In the genomic region with DNA sequence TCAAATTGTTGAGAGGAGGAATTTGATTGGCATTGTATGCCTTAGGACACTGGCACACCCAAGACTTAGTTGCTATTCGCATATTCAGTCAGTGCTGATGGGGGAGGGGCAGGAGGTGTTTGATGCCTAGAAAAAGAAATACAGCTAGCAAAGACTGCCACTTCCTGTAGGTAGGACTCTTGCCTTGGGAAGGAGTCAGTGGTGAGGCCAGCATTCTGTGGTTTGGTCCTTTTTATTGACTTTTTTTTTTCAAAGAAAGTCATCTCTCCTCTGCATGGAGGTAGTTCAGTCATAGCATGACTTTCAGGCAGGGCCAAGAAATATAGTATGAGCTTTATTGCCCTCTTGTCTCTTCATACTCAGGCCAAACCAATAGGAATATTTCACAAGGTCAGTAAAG, we compare ENCODE assay signal across 20 cellular contexts. TPM values are rescaled to one million over a fixed set of nuclear protein-coding genes. Genes with fewer than 3 reads are reported as not detected.
DNase-seq lines count a peak whose midpoint lies in the region; ATAC-seq, FAIRE-seq and TF ChIP-seq lines count a peak whose summit lies in the region.
"Had no signal": no experiment of that assay in that cellular context is flagged by ENCODE, and none has a peak within 500 bp of the region (broad histone marks: within the 10 kb centered on the region; RNA-seq: fewer than 3 reads in every experiment).

No MANE protein-coding gene starts in this region.

- H3K27ac ChIP-seq in CD8-positive, alpha-beta memory T cell (ENCODE audit: low read depth, low read length): peak overlapping the region; percentile 43
- peak overlapping the region; percentile 92 for H3K27ac ChIP-seq in K562 (ENCODE audit: extremely low read depth, low read depth, low read length)
- H3K27ac ChIP-seq in pancreas: no peak overlapping the region

- in situ Hi-C loops in K562 (cut with MboI): no loop called here

- H3K9me1 ChIP-seq in K562 (ENCODE audit: control insufficient read depth, insufficient read depth, low read length): no peaks in the 10 kb centered on the region

- no peak for DNase-seq in CD8-positive, alpha-beta memory T cell
- peak; percentile 2 for DNase-seq in Daoy (ENCODE audit: low read depth)
- DNase-seq in M059J (ENCODE audit: low read depth): peak; percentile 30
- peak in 1 of 4 experiments; percentile 23 for DNase-seq in K562 (ENCODE audit: extremely low read depth in 1 of 4, low spot score in 3 of 4)
- no peak for DNase-seq in pancreas
- DNase-seq in mesothelial cell of epicardium (ENCODE audit: low spot score in 2 of 2, unreplicated experiment in 2 of 2): no peak
- DNase-seq: CD8-positive, alpha-beta T cell; KG1; MG63; NCI-H1105 treated with DMSO at 0.1 percent for 48 hours; NCI-H187; NCI-H446 treated with DMSO at 0.1 percent for 48 hours; NCI-H774; SHP77 had no signal

- peak overlapping the region in 1 of 2 experiments; percentile 67; a peak in 2 of 4 replicates for H3K9ac ChIP-seq in K562 (ENCODE audit: insufficient read depth in 1 of 2, low read depth in 2 of 2, low read length in 2 of 2)

- no peaks in the 10 kb centered on the region for H3K36me3 ChIP-seq in CD8-positive, alpha-beta memory T cell (ENCODE audit: insufficient read depth, low read length)
- no peaks in the 10 kb centered on the region; the same call in 2 of the 3 replicates for H3K36me3 ChIP-seq in K562 (ENCODE audit: control insufficient read depth, insufficient read depth, low read length)
- H3K36me3 ChIP-seq in pancreas: no peaks in the 10 kb centered on the region
- H3K36me3 ChIP-seq: MG63 had no signal

- no peaks in the 10 kb centered on the region for H3K79me2 ChIP-seq in K562 (ENCODE audit: control insufficient read depth, insufficient read depth, low read length)

- TF ChIP-seq EP300 in K562 (IDR thresholded peaks at IDR 0.05; ENCODE audit: low read length): no peak

- CTCF ChIA-PET in CD8-positive, alpha-beta memory T cell (lab: Charles Lee): no interaction called here
- CTCF ChIA-PET in K562 (lab: Yijun Ruan, JAX; ENCODE audit: low intra/inter-chr PET ratio): no interaction called here

- H2AFZ ChIP-seq in K562 (ENCODE audit: low read depth, low read length): 0 out of 2 replicates have a peak overlapping the region, but pooled peaks have one; percentile 19

- H3K4me1 ChIP-seq in CD8-positive, alpha-beta memory T cell (ENCODE audit: insufficient read depth, low read length): no peaks in the 10 kb centered on the region
- H3K4me1 ChIP-seq in K562 (replicated peaks in 1 of 2; ENCODE audit: control insufficient read depth in 2 of 2, insufficient read depth in 2 of 2, low read length in 2 of 2): peaks cover 3 to 28% of the 10 kb centered on the region in 2 experiments; a peak in 3 of 5 replicates
- no peaks in the 10 kb centered on the region for H3K4me1 ChIP-seq in pancreas

- WGBS in K562 (ENCODE audit: insufficient coverage, low coverage, missing lambda C conversion rate): 38% methylated on average over 1 of the region's 1 CpG
- 78 to 92% methylated on average over 1 of the region's 1 CpG for WGBS in pancreas, 2 donors

- H3K27me3 Mint-ChIP-seq in CD8-positive, alpha-beta memory T cell: peaks cover 0 to 2% of the 10 kb centered on the region in 2 donors
- H3K27me3 Mint-ChIP-seq in mesothelial cell of epicardium (ENCODE audit: low read depth): peaks cover 2% of the 10 kb centered on the region

- BruUV-seq in K562 (replicated peaks; lab: Mats Ljungman, UMichigan): no TSS peak

- no peak overlapping the region for H3K4me3 Mint-ChIP-seq in CD8-positive, alpha-beta memory T cell
- H3K4me3 Mint-ChIP-seq in mesothelial cell of epicardium: no peak overlapping the region
- H3K4me3 Mint-ChIP-seq: CD8-positive, alpha-beta T cell had no signal

- no peaks in the 10 kb centered on the region for H3K4me1 Mint-ChIP-seq in CD8-positive, alpha-beta memory T cell
- no peaks in the 10 kb centered on the region for H3K4me1 Mint-ChIP-seq in mesothelial cell of epicardium

- H3K4me2 ChIP-seq in K562 (ENCODE audit: insufficient read depth, low read length): peak overlapping the region; percentile 8; the same call in 1 of the 2 replicates

- ATAC-seq in K562 (peak; percentile 26), pancreas (no peak), GM21723 (IDR thresholded peaks at IDR 0.05; ENCODE audit: unreplicated experiment) (no peak)
- ATAC-seq: CD8-positive, alpha-beta T cell; SK-N-SH treated with all-trans-retinoic acid at 6 μM for 48 hours had no signal

- TF ChIP-seq RAD21 in K562 (CRISPR knock-in tag; conservative IDR thresholded peaks at IDR 0.05 in 1 of 2, IDR thresholded peaks at IDR 0.05 in 1 of 2): no peak

- no peaks in the 10 kb centered on the region for H3K9me3 ChIP-seq in CD8-positive, alpha-beta memory T cell (ENCODE audit: low read length)
- H3K9me3 ChIP-seq in K562 (replicated peaks; ENCODE audit: control insufficient read depth, insufficient read depth, low read depth, low read length) (no peaks in the 10 kb centered on the region), pancreas (no peaks in the 10 kb centered on the region)
- H3K9me3 ChIP-seq: MG63 had no signal

- POLR2A ChIA-PET in CD8-positive, alpha-beta memory T cell (lab: Charles Lee): no interaction called here
- POLR2A ChIA-PET in K562 (lab: Yijun Ruan, JAX): interaction anchor here (1.0 kb wide), 1 partner anchor 29 kb away, joined by 3 read pairs; no protein-coding TSS in a partner anchor

- no peak for FAIRE-seq in K562 (lab: Jason Lieb, UNC)
- no peak for FAIRE-seq in pancreas (lab: Jason Lieb, UNC)
- FAIRE-seq: GM18507, GM19239, RCC 7860 had no signal

- no peaks in the 10 kb centered on the region for H3K27me3 ChIP-seq in CD8-positive, alpha-beta memory T cell (ENCODE audit: insufficient read depth, low read length, poor library complexity, severe bottlenecking)
- no peaks in the 10 kb centered on the region for H3K27me3 ChIP-seq in K562 (ENCODE audit: control insufficient read depth in 2 of 2, insufficient read depth in 2 of 2, low read length in 2 of 2)
- no peaks in the 10 kb centered on the region for H3K27me3 ChIP-seq in pancreas
- H3K27me3 ChIP-seq: MG63 had no signal

- intact Hi-C loops in K562 (cut with micrococcal nuclease): loop anchor here (2.0 to 5.0 kb wide), 2 partner anchors 29 to 80 kb away; partner anchors contain the start of gene LANCL3
- intact Hi-C loops in pancreas (cut with DNase I): no loop called here

- no peak for TF ChIP-seq POLR2A in K562 (conservative IDR thresholded peaks at IDR 0.05)

- peaks cover 0 to 7% (median 0%) of the 10 kb centered on the region in 5 donors for H3K9me3 Mint-ChIP-seq in CD8-positive, alpha-beta memory T cell
- peaks cover 24% of the 10 kb centered on the region for H3K9me3 Mint-ChIP-seq in mesothelial cell of epicardium
- H3K9me3 Mint-ChIP-seq: CD8-positive, alpha-beta T cell had no signal

- H4K20me1 ChIP-seq in K562 (replicated peaks; ENCODE audit: control insufficient read depth, insufficient read depth, low read length): no peaks in the 10 kb centered on the region

- no peak overlapping the region for H3K27ac Mint-ChIP-seq in CD8-positive, alpha-beta memory T cell
- no peak overlapping the region for H3K27ac Mint-ChIP-seq in mesothelial cell of epicardium
- H3K27ac Mint-ChIP-seq: CD8-positive, alpha-beta T cell had no signal

- H3K36me3 Mint-ChIP-seq in CD8-positive, alpha-beta memory T cell: no peaks in the 10 kb centered on the region
- no peaks in the 10 kb centered on the region for H3K36me3 Mint-ChIP-seq in mesothelial cell of epicardium
- H3K36me3 Mint-ChIP-seq: CD8-positive, alpha-beta T cell had no signal

- no peak overlapping the region for H3K4me3 ChIP-seq in CD8-positive, alpha-beta memory T cell (ENCODE audit: low read length)
- H3K4me3 ChIP-seq in K562 (no peak overlapping the region), pancreas (no peak overlapping the region)
- H3K4me3 ChIP-seq: MG63 had no signal

- TF ChIP-seq CTCF in K562 (IDR thresholded peaks at IDR 0.05 in 2 of 3, conservative IDR thresholded peaks at IDR 0.05 in 1 of 3; ENCODE audit: insufficient read depth in 2 of 3, low read depth in 1 of 3, low read length in 3 of 3) (no peak), pancreas (IDR thresholded peaks at IDR 0.05) (no peak), mesothelial cell of epicardium (IDR thresholded peaks at IDR 0.05; ENCODE audit: unreplicated experiment) (no peak)

TF ChIP-seq in K562, 482 proteins besides CTCF, POLR2A, EP300 and RAD21 (continues in another document):
- no peak for TF ChIP-seq KLF13 (tag; IDR thresholded peaks at IDR 0.05; ENCODE audit: borderline replicate concordance, low read depth)

RNA-seq across cellular contexts. Expression of gene XK, which starts 33.5 kb away (rescaled TPM):
- total RNA-seq in CD8-positive, alpha-beta memory T cell: under 1 TPM; 0.22 to 0.27 TPM
- not detected for polyA plus RNA-seq in CD8-positive, alpha-beta memory T cell
- total RNA-seq in Daoy (2014; rRNA removed; shearing (Covaris generic)): 1.7 and 2.0 TPM in 2 replicates
- total RNA-seq in M059J (2014; rRNA removed; shearing (Covaris generic)): 1.3 and 1.6 TPM in 2 replicates
- 8.3 and 16.9 TPM in 2 replicates for total RNA-seq in K562 (2011; cell fraction: chromatin; rRNA removed; ENCODE audit: low replicate concordance)
- total RNA-seq in K562 (2011; cell fraction: nucleolus; rRNA removed): 10.7 and 12.9 TPM in 2 replicates
- total RNA-seq in K562 (2011; cell fraction: nucleoplasm; rRNA removed): 23.0 and 39.2 TPM in 2 replicates
- 7.0 and 8.4 TPM in 2 replicates for total RNA-seq in K562 (2014; rRNA removed)
- total RNA-seq in K562 (2014; rRNA removed; fragmentation: Illumina TruSeq; extraction: Trizol): 16.8 and 18.3 TPM in 2 replicates
- total RNA-seq in K562 (2015; rRNA removed; fragmentation: Illumina TruSeq; extraction: Trizol): 10.4 and 11.6 TPM in 2 replicates
- total RNA-seq in K562 (2021): 13.7 and 14.3 TPM in 2 replicates
- polyA plus RNA-seq in K562 (2011; rRNA removed): 19.2 and 21.6 TPM in 2 replicates
- 9.9 and 15.1 TPM in 2 replicates for polyA plus RNA-seq in K562 (2011; cell fraction: cytosol; rRNA removed)
- polyA plus RNA-seq in K562 (2011; cell fraction: nucleus; rRNA removed): 5.5 and 7.4 TPM in 2 replicates
- polyA plus RNA-seq in K562 (2012): 9.0 and 13.2 TPM in 2 replicates
- 12.6 and 14.4 TPM in 2 replicates for polyA plus RNA-seq in K562 (2014; fragmentation: Illumina TruSeq; extraction: Trizol)
- polyA plus RNA-seq in K562 (2014; fragmentation: Nextera tagmentation; extraction: Ambion mirVana): 1 to 10 TPM; 4.0 to 6.0 TPM
- 7.8 and 11.7 TPM in 2 replicates for polyA plus RNA-seq in K562 (2014; rRNA removed)
- 28.8 and 29.4 TPM in 2 replicates for polyA minus RNA-seq in K562 (2011; rRNA and poly(A)+ RNA removed)
- polyA minus RNA-seq in K562 (2011; cell fraction: cytosol; rRNA and poly(A)+ RNA removed): 14.0 and 15.6 TPM in 2 replicates
- 6.5 and 8.9 TPM in 2 replicates for polyA minus RNA-seq in K562 (2011; cell fraction: nucleus; rRNA and poly(A)+ RNA removed)
- total RNA-seq in pancreas: 1 to 10 TPM; 3.1 to 5.4 (median 4.1) TPM
- polyA plus RNA-seq in pancreas: 1 to 10 TPM; 1.2 to 1.3 TPM
- total RNA-seq in mesothelial cell of epicardium: 0.51 to 0.64 TPM (median 0.54 TPM) in 3 replicates
- total RNA-seq: CD8-positive, alpha-beta T cell had no signal
- polyA plus RNA-seq: BJ had no signal

Comparison
In these comparisons a context has a peak if more than half of its experiments do, and no peak if none do; other contexts are left out.
1. DNase-seq: peak in Daoy (single experiment) and M059J (single experiment); none in CD8-positive, alpha-beta memory T cell (0 of 5), pancreas (0 of 6) and mesothelial cell of epicardium (0 of 2).
2. H3K27ac ChIP-seq: peak in CD8-positive, alpha-beta memory T cell (single experiment) and K562 (single experiment); none in pancreas (0 of 4).